ENCODE assay signal across 17 cellular contexts in genomic region chr2:215060851-215061541, GRCh38.
DNase-seq lines count a peak whose midpoint lies in the region; ATAC-seq, FAIRE-seq and TF ChIP-seq lines count a peak whose summit lies in the region.
"Had no signal": no experiment of that assay in that cellular context is flagged by ENCODE, and none has a peak within 500 bp of the region (broad histone marks: within the 10 kb centered on the region; RNA-seq: fewer than 3 reads in every experiment).

No MANE protein-coding gene starts in this region.

- DNase-seq in DMS 273 (lab: John Stamatoyannopoulos, UW; ENCODE audit: unreplicated experiment) (peak; percentile 91), NCI-H1105 treated with DMSO at 0.1 percent for 48 hours (lab: John Stamatoyannopoulos, UW) (peak; percentile 86), NCI-H524 (lab: John Stamatoyannopoulos, UW) (peak; percentile 68 to 88), K562 (ENCODE audit: extremely low read depth in 1 of 4, low spot score in 3 of 4) (no peak), islet precursor cell (no peak), ACHN (no peak), urothelium cell line (ENCODE audit: low spot score) (no peak)
- DNase-seq in activated naive CD4-positive, alpha-beta T cell treated with anti-CD3 and anti-CD28 coated beads, Interleukin-2, amount 50 U/mL, for 16 hours, result no peak
- DNase-seq: activated CD4-positive, CD25-positive, alpha-beta regulatory T cell treated with anti-CD3 and anti-CD28 coated beads, Interleukin-2, amount 50 U/mL, for 72 hours; activated CD8-positive, alpha-beta memory T cell treated with anti-CD3 and anti-CD28 coated beads, Interleukin-2, amount 10 ng/mL, durations not matched to agents 7 days and 5 days; activated effector memory CD4-positive, alpha-beta T cell treated with anti-CD3 and anti-CD28 coated beads, Interleukin-2, amount 50 U/mL, for 16 hours; DMS79; mammary epithelial cell; NCI-H2029 treated with DMSO at 0.1 percent for 48 hours; T-helper 1 cell had no signal

- BruUV-seq in K562 (replicated peaks; lab: Mats Ljungman, UMichigan), result no TSS peak

- CTCF ChIA-PET in K562 (lab: Yijun Ruan, JAX; ENCODE audit: low intra/inter-chr PET ratio), result no interaction called here

- FAIRE-seq in K562 (lab: Jason Lieb, UNC) (no peak), urothelium cell line (lab: Jason Lieb, UNC) (no peak)
- FAIRE-seq: RCC 7860 had no signal

- ATAC-seq in K562, result no peak
- ATAC-seq: activated CD8-positive, alpha-beta memory T cell treated with anti-CD3 and anti-CD28 coated beads, Interleukin-2, amount 10 ng/mL, durations not matched to agents 7 days and 5 days; gastroesophageal sphincter had no signal

- no peaks in the 10 kb centered on the region for H4K20me1 ChIP-seq in K562 (replicated peaks; ENCODE audit: control insufficient read depth, insufficient read depth, low read length)

- intact Hi-C loops in K562 (cut with micrococcal nuclease), result no loop called here

- no peaks in the 10 kb centered on the region for H3K9me1 ChIP-seq in K562 (ENCODE audit: control insufficient read depth, insufficient read depth, low read length)

- 1% methylated on average over 7 of the region's 7 CpGs for WGBS in K562 (ENCODE audit: insufficient coverage, low coverage, missing lambda C conversion rate)

- no peak overlapping the region for H3K9ac ChIP-seq in K562 (ENCODE audit: insufficient read depth in 1 of 2, low read depth in 2 of 2, low read length in 2 of 2)

- TF ChIP-seq RAD21 in K562 (CRISPR knock-in tag; conservative IDR thresholded peaks at IDR 0.05 in 1 of 2, IDR thresholded peaks at IDR 0.05 in 1 of 2), result no peak

- in situ Hi-C loops in K562 (cut with MboI) (no loop called here), ACHN (cut with HindIII; ENCODE audit: low pct_ligation_motif_present, low pct_unique_long_range_greater_than_20kb, low sequenced_read_pairs) (no loop called here)

- H3K27me3 ChIP-seq in K562 (ENCODE audit: control insufficient read depth in 2 of 2, insufficient read depth in 2 of 2, low read length in 2 of 2), result no peaks in the 10 kb centered on the region
- H3K27me3 ChIP-seq: gastroesophageal sphincter had no signal

- no peak overlapping the region for H3K4me3 ChIP-seq in K562
- H3K4me3 ChIP-seq: gastroesophageal sphincter had no signal

- no peaks in the 10 kb centered on the region for H3K4me1 ChIP-seq in K562 (replicated peaks in 1 of 2; ENCODE audit: control insufficient read depth in 2 of 2, insufficient read depth in 2 of 2, low read length in 2 of 2)
- H3K4me1 ChIP-seq: gastroesophageal sphincter had no signal

- H2AFZ ChIP-seq in K562 (ENCODE audit: low read depth, low read length), result no peak overlapping the region

- H3K27ac ChIP-seq in K562 (ENCODE audit: extremely low read depth, low read depth, low read length), result no peak overlapping the region
- H3K27ac ChIP-seq: gastroesophageal sphincter had no signal

- no peaks in the 10 kb centered on the region for H3K9me3 ChIP-seq in K562 (replicated peaks; ENCODE audit: control insufficient read depth, insufficient read depth, low read depth, low read length)
- H3K9me3 ChIP-seq: gastroesophageal sphincter had no signal

- POLR2A ChIA-PET in K562 (lab: Yijun Ruan, JAX), result no interaction called here

- no peak overlapping the region for H3K4me2 ChIP-seq in K562 (ENCODE audit: insufficient read depth, low read length)

- TF ChIP-seq EP300 in K562 (IDR thresholded peaks at IDR 0.05; ENCODE audit: low read length), result no peak

- no peaks in the 10 kb centered on the region for H3K79me2 ChIP-seq in K562 (ENCODE audit: control insufficient read depth, insufficient read depth, low read length)

- no peaks in the 10 kb centered on the region for H3K36me3 ChIP-seq in K562 (ENCODE audit: control insufficient read depth, insufficient read depth, low read length)
- H3K36me3 ChIP-seq: gastroesophageal sphincter had no signal

- TF ChIP-seq CTCF in K562 (IDR thresholded peaks at IDR 0.05 in 2 of 3, conservative IDR thresholded peaks at IDR 0.05 in 1 of 3; ENCODE audit: insufficient read depth in 2 of 3, low read depth in 1 of 3, low read length in 3 of 3), result no peak

- TF ChIP-seq POLR2A in K562 (conservative IDR thresholded peaks at IDR 0.05), result no peak

TF ChIP-seq in K562, 482 proteins besides CTCF, POLR2A, EP300 and RAD21:
- TF ChIP-seq NFIC (IDR thresholded peaks at IDR 0.05) (peak; percentile 48), ZNF232 (CRISPR knock-in tag; IDR thresholded peaks at IDR 0.05) (no peak)
TF ChIP-seq in K562: peak in this region for 1.

Comparison
In these comparisons a context has a peak if more than half of its experiments do, and no peak if none do; other contexts are left out.
1. DNase-seq: peak in DMS 273 (single experiment), NCI-H1105 treated with DMSO at 0.1 percent for 48 hours (single experiment) and NCI-H524 (2 of 2); none in K562 (0 of 4), islet precursor cell (single experiment), ACHN (single experiment), activated naive CD4-positive, alpha-beta T cell treated with anti-CD3 and anti-CD28 coated beads, Interleukin-2, amount 50 U/mL, for 16 hours (single experiment) and urothelium cell line (single experiment).